In the genomic region with DNA sequence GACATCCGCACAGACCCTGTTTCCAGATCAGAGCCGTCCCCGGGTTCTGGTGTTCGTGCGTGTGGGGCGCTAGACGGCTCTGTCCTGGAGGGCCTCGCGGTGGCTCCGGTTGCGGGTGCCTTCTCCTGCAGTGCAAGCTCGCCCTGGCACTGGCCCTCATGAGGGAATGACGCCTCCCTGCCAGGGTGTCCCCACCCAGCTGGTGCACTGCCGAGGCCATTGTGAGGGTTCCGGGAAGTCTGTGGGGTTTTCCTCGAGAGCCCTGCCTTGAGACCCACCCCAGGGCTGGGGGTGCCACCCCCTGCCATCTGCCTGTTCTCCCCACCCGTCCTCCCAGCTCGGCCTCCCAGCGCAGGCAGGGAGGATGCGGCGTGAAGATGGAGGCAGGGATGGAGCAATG, we compare ENCODE assay signal across 1 cellular context.
TF ChIP-seq lines count a peak whose summit lies in the region.

No MANE protein-coding gene starts in this region.

TF ChIP-seq in K562, 482 proteins besides CTCF, POLR2A, EP300 and RAD21:
- TF ChIP-seq, protein P1, sequence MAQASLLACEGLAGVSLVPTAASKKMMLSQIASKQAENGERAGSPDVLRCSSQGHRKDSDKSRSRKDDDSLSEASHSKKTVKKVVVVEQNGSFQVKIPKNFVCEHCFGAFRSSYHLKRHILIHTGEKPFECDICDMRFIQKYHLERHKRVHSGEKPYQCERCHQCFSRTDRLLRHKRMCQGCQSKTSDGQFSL (CRISPR knock-in tag; IDR thresholded peaks at IDR 0.05) = no peak
- TF ChIP-seq, protein P1 (tag; IDR thresholded peaks at IDR 0.05) = no peak
- TF ChIP-seq, protein P2, sequence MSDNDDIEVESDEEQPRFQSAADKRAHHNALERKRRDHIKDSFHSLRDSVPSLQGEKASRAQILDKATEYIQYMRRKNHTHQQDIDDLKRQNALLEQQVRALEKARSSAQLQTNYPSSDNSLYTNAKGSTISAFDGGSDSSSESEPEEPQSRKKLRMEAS (CRISPR knock-in tag; IDR thresholded peaks at IDR 0.05) = peak; percentile 34; the same call in 1 of the 2 replicates
- TF ChIP-seq, protein P3, sequence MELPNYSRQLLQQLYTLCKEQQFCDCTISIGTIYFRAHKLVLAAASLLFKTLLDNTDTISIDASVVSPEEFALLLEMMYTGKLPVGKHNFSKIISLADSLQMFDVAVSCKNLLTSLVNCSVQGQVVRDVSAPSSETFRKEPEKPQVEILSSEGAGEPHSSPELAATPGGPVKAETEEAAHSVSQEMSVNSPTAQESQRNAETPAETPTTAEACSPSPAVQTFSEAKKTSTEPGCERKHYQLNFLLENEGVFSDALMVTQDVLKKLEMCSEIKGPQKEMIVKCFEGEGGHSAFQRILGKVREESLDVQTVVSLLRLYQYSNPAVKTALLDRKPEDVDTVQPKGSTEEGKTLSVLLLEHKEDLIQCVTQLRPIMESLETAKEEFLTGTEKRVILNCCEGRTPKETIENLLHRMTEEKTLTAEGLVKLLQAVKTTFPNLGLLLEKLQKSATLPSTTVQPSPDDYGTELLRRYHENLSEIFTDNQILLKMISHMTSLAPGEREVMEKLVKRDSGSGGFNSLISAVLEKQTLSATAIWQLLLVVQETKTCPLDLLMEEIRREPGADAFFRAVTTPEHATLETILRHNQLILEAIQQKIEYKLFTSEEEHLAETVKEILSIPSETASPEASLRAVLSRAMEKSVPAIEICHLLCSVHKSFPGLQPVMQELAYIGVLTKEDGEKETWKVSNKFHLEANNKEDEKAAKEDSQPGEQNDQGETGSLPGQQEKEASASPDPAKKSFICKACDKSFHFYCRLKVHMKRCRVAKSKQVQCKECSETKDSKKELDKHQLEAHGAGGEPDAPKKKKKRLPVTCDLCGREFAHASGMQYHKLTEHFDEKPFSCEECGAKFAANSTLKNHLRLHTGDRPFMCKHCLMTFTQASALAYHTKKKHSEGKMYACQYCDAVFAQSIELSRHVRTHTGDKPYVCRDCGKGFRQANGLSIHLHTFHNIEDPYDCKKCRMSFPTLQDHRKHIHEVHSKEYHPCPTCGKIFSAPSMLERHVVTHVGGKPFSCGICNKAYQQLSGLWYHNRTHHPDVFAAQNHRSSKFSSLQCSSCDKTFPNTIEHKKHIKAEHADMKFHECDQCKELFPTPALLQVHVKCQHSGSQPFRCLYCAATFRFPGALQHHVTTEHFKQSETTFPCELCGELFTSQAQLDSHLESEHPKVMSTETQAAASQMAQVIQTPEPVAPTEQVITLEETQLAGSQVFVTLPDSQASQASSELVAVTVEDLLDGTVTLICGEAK (IDR thresholded peaks at IDR 0.05) = no peak
- TF ChIP-seq, protein P3 (CRISPR knock-in tag; IDR thresholded peaks at IDR 0.05) = no peak
TF ChIP-seq in K562: peak in this region for 1.
